ENCODE assay signal across 26 cellular contexts in genomic region chr6:157558049-157558448, GRCh38.
A peak's percentile ranks its signal among the peaks of the same experiment; 100 is the strongest.
DNase-seq lines count a peak whose midpoint lies in the region; ATAC-seq, FAIRE-seq and TF ChIP-seq lines count a peak whose summit lies in the region.
"Had no signal": no experiment of that assay in that cellular context is flagged by ENCODE, and none has a peak within 500 bp of the region (broad histone marks: within the 10 kb centered on the region; RNA-seq: fewer than 3 reads in every experiment).

No MANE protein-coding gene starts in this region.

- H3K79me2 ChIP-seq in OCI-LY7 (ENCODE audit: insufficient read depth, low read depth, low read length), result no peaks in the 10 kb centered on the region

- H3K27me3 ChIP-seq in BLaER1, result no peaks in the 10 kb centered on the region
- H3K27me3 ChIP-seq in esophagus muscularis mucosa, result no peaks in the 10 kb centered on the region
- H3K27me3 ChIP-seq in effector memory CD4-positive, alpha-beta T cell (replicated peaks; ENCODE audit: control insufficient read depth, insufficient read depth, low read length, poor library complexity, severe bottlenecking), result no peaks in the 10 kb centered on the region
- H3K27me3 ChIP-seq: dorsolateral prefrontal cortex, neutrophil had no signal

- H3K9me3 ChIP-seq in BLaER1, result no peaks in the 10 kb centered on the region
- no peaks in the 10 kb centered on the region for H3K9me3 ChIP-seq in OCI-LY7 (ENCODE audit: low read length)
- H3K9me3 ChIP-seq in esophagus muscularis mucosa, result no peaks in the 10 kb centered on the region
- no peaks in the 10 kb centered on the region for H3K9me3 ChIP-seq in effector memory CD4-positive, alpha-beta T cell (ENCODE audit: control insufficient read depth, low read length)
- H3K9me3 ChIP-seq: left ventricle myocardium inferior, neutrophil had no signal

- H3K9me2 ChIP-seq in OCI-LY7 (ENCODE audit: insufficient read depth, low read length), result no peaks in the 10 kb centered on the region

- no peak overlapping the region for H3K9ac ChIP-seq in BLaER1

- H3K36me3 ChIP-seq in BLaER1, result no peaks in the 10 kb centered on the region
- H3K36me3 ChIP-seq in OCI-LY7 (ENCODE audit: insufficient read depth, low read length), result no peaks in the 10 kb centered on the region
- no peaks in the 10 kb centered on the region for H3K36me3 ChIP-seq in esophagus muscularis mucosa
- no peaks in the 10 kb centered on the region for H3K36me3 ChIP-seq in effector memory CD4-positive, alpha-beta T cell (ENCODE audit: control insufficient read depth, insufficient read depth, low read length)
- H3K36me3 ChIP-seq: left ventricle myocardium inferior, neutrophil had no signal

- no peak overlapping the region for H2AFZ ChIP-seq in OCI-LY7 (ENCODE audit: low read length)

- TF ChIP-seq EP300 in esophagus muscularis mucosa (IDR thresholded peaks at IDR 0.05), result no peak

- no TSS peak for BruUV-seq in OCI-LY7 (replicated peaks; lab: Mats Ljungman, UMichigan)

- H3K27ac ChIP-seq in BLaER1 (no peak overlapping the region), OCI-LY7 (ENCODE audit: low read depth, low read length, poor library complexity, severe bottlenecking) (peak overlapping the region; percentile 79), esophagus muscularis mucosa (replicated peaks in 1 of 4) (no peak overlapping the region)
- H3K27ac ChIP-seq in effector memory CD4-positive, alpha-beta T cell (ENCODE audit: insufficient read depth, low read length, poor library complexity, severe bottlenecking), result no peak overlapping the region
- H3K27ac ChIP-seq: left ventricle myocardium inferior, neutrophil, RWPE1 had no signal

- H3K4me2 ChIP-seq in BLaER1, result peak overlapping the region; percentile 74
- peak overlapping the region; percentile 70 for H3K4me2 ChIP-seq in OCI-LY7 (ENCODE audit: low read length)

- DNase-seq in GM12891 (ENCODE audit: insufficient read length, low spot score) (no peak), OCI-LY7 (ENCODE audit: low spot score) (peak; percentile 27), esophagus muscularis mucosa (ENCODE audit: extremely low spot score) (peak; percentile 29), NCI-H2081 treated with DMSO at 0.1 percent for 48 hours (lab: John Stamatoyannopoulos, UW) (no peak)
- no peak for DNase-seq in activated naive CD4-positive, alpha-beta T cell treated with Interleukin-2 at 50 U/mL for 16 hours
- no peak for DNase-seq in effector memory CD4-positive, alpha-beta T cell
- DNase-seq: activated naive CD4-positive, alpha-beta T cell; activated T-cell treated with anti-CD3 and anti-CD28 coated beads, Interleukin-2, amount 50 U/mL, for 24 hours; anterior cingulate cortex; caudate nucleus; CD4-positive, alpha-beta memory T cell; dorsolateral prefrontal cortex; foreskin melanocyte; GF-D8; left ventricle myocardium inferior; NCI-H1092 treated with DMSO at 0.1 percent for 48 hours; NCI-H2029; stimulated activated CD4-positive, alpha-beta T cell treated with anti-CD3 and anti-CD28 coated beads, Interleukin-2, amount 100 ng/mL, for 24 hours; stimulated activated naive B cell treated with anti-CD40 and anti-IgM and Interleukin-4, amounts not matched to agents 10 μg/mL and 1 μg/mL and 100 μg/mL, for 72 hours; T1000 had no signal

- FAIRE-seq in GM12891 (lab: Jason Lieb, UNC), result peak; percentile 52
- FAIRE-seq: HTR-8/SVneo, small intestine had no signal

- POLR2A ChIA-PET in OCI-LY7 (lab: Charles Lee), result interaction anchor here (1.0 to 2.2 kb wide), 3 partner anchors 12 to 205 kb away, joined by 3 to 24 read pairs (median 13); no protein-coding TSS in a partner anchor

- 100% methylated on average over 3 of the region's 3 CpGs for WGBS in esophagus muscularis mucosa

- no peak for ATAC-seq in HG03095 (IDR thresholded peaks at IDR 0.05; ENCODE audit: unreplicated experiment)

- TF ChIP-seq CTCF in OCI-LY7 (conservative IDR thresholded peaks at IDR 0.05; ENCODE audit: low read length) (no peak), esophagus muscularis mucosa (IDR thresholded peaks at IDR 0.05) (no peak)

- no peak overlapping the region for H3K4me3 ChIP-seq in BLaER1
- peak overlapping the region; percentile 50 for H3K4me3 ChIP-seq in OCI-LY7 (ENCODE audit: low read depth, low read length, poor library complexity, severe bottlenecking)
- no peak overlapping the region for H3K4me3 ChIP-seq in esophagus muscularis mucosa
- H3K4me3 ChIP-seq in effector memory CD4-positive, alpha-beta T cell (ENCODE audit: insufficient read depth, low read depth, low read length, poor library complexity, severe bottlenecking), result no peak overlapping the region
- H3K4me3 ChIP-seq: dorsolateral prefrontal cortex, left ventricle myocardium inferior had no signal

- CTCF ChIA-PET in OCI-LY7 (lab: Charles Lee; ENCODE audit: unreplicated experiment), result no interaction called here

- H4K20me1 ChIP-seq in BLaER1, result no peaks in the 10 kb centered on the region
- no peaks in the 10 kb centered on the region for H4K20me1 ChIP-seq in OCI-LY7 (ENCODE audit: insufficient read depth, low read length)

- no peak for TF ChIP-seq POLR2A in GM12891 (IDR thresholded peaks at IDR 0.05; ENCODE audit: low read depth, low read length)
- no peak for TF ChIP-seq POLR2A in esophagus muscularis mucosa (IDR thresholded peaks at IDR 0.05; ENCODE audit: low read depth)

- intact Hi-C loops in OCI-LY7 (cut with micrococcal nuclease; ENCODE audit: unreplicated experiment), result loop anchor here (5.0 to 10.0 kb wide), 2 partner anchors 176 to 193 kb away; partner anchors contain the start of gene ZDHHC14
- intact Hi-C loops in esophagus muscularis mucosa (cut with DNase I), result no loop called here

- H3K4me1 ChIP-seq in BLaER1 (peaks cover 37% of the 10 kb centered on the region), OCI-LY7 (ENCODE audit: insufficient read depth, low read length, poor library complexity, severe bottlenecking) (peaks cover 71% of the 10 kb centered on the region), esophagus muscularis mucosa (no peaks in the 10 kb centered on the region)
- no peaks in the 10 kb centered on the region for H3K4me1 ChIP-seq in effector memory CD4-positive, alpha-beta T cell (ENCODE audit: control insufficient read depth, insufficient read depth, low read length, poor library complexity, severe bottlenecking)
- H3K4me1 ChIP-seq: left ventricle myocardium inferior had no signal

TF ChIP-seq in GM12891, 5 proteins besides CTCF, POLR2A, EP300 and RAD21:
- no peak for TF ChIP-seq SPI1 (IDR thresholded peaks at IDR 0.05; ENCODE audit: low read depth, low read length)
- no peak for TF ChIP-seq POLR2AphosphoS5 (IDR thresholded peaks at IDR 0.05; ENCODE audit: low read depth, low read length)
- no peak for TF ChIP-seq PAX5 (IDR thresholded peaks at IDR 0.05; ENCODE audit: insufficient read depth, low read length, severe bottlenecking)
- TF ChIP-seq POU2F2 (IDR thresholded peaks at IDR 0.05; ENCODE audit: low read depth, low read length), result no peak
- no peak for TF ChIP-seq TAF1 (IDR thresholded peaks at IDR 0.05; ENCODE audit: low read depth, low read length)

Comparison
In these comparisons a context has a peak if more than half of its experiments do, and no peak if none do; other contexts are left out.
1. DNase-seq: peak in OCI-LY7 (single experiment) and esophagus muscularis mucosa (single experiment); none in GM12891 (single experiment), NCI-H2081 treated with DMSO at 0.1 percent for 48 hours (single experiment), activated naive CD4-positive, alpha-beta T cell treated with Interleukin-2 at 50 U/mL for 16 hours (single experiment) and effector memory CD4-positive, alpha-beta T cell (0 of 3).